8 cellular contexts compared by ENCODE assay signal in the genomic region with DNA sequence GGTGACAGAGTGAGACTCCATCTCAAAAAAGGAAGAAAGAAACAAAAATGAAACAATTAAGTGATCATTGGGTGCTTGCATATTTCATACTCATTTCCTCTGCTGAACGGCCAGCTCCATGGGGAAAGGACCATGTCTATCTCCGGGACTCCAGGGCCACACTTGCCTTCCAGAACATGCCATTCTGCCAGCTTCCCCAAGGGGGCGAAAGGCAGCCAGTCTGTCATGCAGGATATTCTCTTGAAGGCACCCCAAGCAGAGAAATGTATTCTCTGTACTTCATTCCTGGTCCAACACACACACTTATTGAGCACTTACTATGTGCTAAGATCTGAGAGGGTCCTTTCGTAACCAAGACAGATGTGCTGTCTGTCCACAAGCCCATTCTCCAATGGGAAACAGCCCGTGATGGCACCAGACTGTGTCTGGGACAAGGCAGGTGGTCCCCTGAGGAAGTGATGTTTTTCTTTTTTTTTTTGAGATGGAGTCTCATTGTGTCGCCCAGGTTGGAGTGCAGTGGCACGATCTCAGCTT. TPM values are rescaled to one million over a fixed set of nuclear protein-coding genes. Genes with fewer than 3 reads are reported as not detected.
DNase-seq lines count a peak whose midpoint lies in the region; ATAC-seq and TF ChIP-seq lines count a peak whose summit lies in the region.

No MANE protein-coding gene starts in this region.

- H3K9ac ChIP-seq in SK-N-SH, result no peak overlapping the region

- no peak for TF ChIP-seq EP300 in SK-N-SH (IDR thresholded peaks at IDR 0.05; ENCODE audit: borderline replicate concordance in 1 of 2, low read depth in 1 of 2, low read length in 1 of 2)

- peaks cover 3% of the 10 kb centered on the region for H3K4me1 ChIP-seq in cardiac muscle cell (ENCODE audit: low read depth)
- no peaks in the 10 kb centered on the region; a peak in 1 of 4 replicates for H3K4me1 ChIP-seq in SK-N-SH (ENCODE audit: control insufficient read depth in 1 of 2, insufficient read depth in 2 of 2, low read depth in 1 of 2, low read length in 1 of 2)

- POLR2A ChIA-PET in SK-N-SH (lab: Yijun Ruan, JAX), result interaction anchor here (1.1 kb wide), 1 partner anchor 26 kb away, joined by 3 read pairs; a partner anchor contains a TSS

- no peaks in the 10 kb centered on the region for H3K36me3 Mint-ChIP-seq in endothelial cell (ENCODE audit: low read depth, unreplicated experiment)

- peaks cover 4% of the 10 kb centered on the region for H3K4me1 Mint-ChIP-seq in endothelial cell (ENCODE audit: unreplicated experiment)

- H3F3A ChIP-seq in SK-N-SH (replicated peaks; ENCODE audit: insufficient read depth), result peaks cover 6% of the 10 kb centered on the region

- H3K79me2 ChIP-seq in SK-N-SH (ENCODE audit: insufficient read depth), result no peaks in the 10 kb centered on the region

- H3K4me3 ChIP-seq in cardiac muscle cell (no peak overlapping the region), SK-N-SH (ENCODE audit: low read depth in 2 of 2, low read length in 1 of 2) (no peak overlapping the region)

- peak; percentile 31 to 45 for DNase-seq in cardiac muscle cell (ENCODE audit: low read depth in 1 of 2, low spot score in 1 of 2)
- DNase-seq in Right ventricle myocardium inferior (ENCODE audit: missing footprints), result no peak
- DNase-seq in SK-N-SH, result no peak
- DNase-seq in endothelial cell (ENCODE audit: low spot score), result peak; percentile 66
- DNase-seq in stimulated activated CD4-positive, alpha-beta T cell treated with anti-CD3 and anti-CD28 coated beads, Interleukin-4, amount 100 ng/mL, for 24 hours, result peak; percentile 39
- DNase-seq in DMS79 (lab: John Stamatoyannopoulos, UW), result no peak
- DNase-seq in COR-L47 (lab: John Stamatoyannopoulos, UW), result no peak

- 53% methylated on average over 7 of the region's 7 CpGs for WGBS in SK-N-SH (ENCODE audit: low lambda C conversion rate)

- TF ChIP-seq CTCF in cardiac muscle cell (IDR thresholded peaks at IDR 0.05; ENCODE audit: low read depth, low read length) (peak; percentile 50), SK-N-SH (IDR thresholded peaks at IDR 0.05) (peak; percentile 54), endothelial cell (IDR thresholded peaks at IDR 0.05; ENCODE audit: unreplicated experiment) (peak; percentile 67)

- H3K9me2 ChIP-seq in SK-N-SH, result no peaks in the 10 kb centered on the region

- H3K36me3 ChIP-seq in cardiac muscle cell, result no peaks in the 10 kb centered on the region
- H3K36me3 ChIP-seq in SK-N-SH (replicated peaks in 1 of 2; ENCODE audit: control insufficient read depth in 1 of 2, insufficient read depth in 2 of 2, low read length in 1 of 2), result no peaks in the 10 kb centered on the region

- H3K27me3 ChIP-seq in cardiac muscle cell (no peaks in the 10 kb centered on the region), SK-N-SH (ENCODE audit: insufficient read depth) (no peaks in the 10 kb centered on the region)

- CTCF ChIA-PET in SK-N-SH (lab: Yijun Ruan, JAX), result interaction anchor here (0.7 to 8.1 kb wide), 7 partner anchors 9 to 279 kb away, joined by 3 to 146 read pairs (median 4); a partner anchor contains a TSS

- H3K27ac Mint-ChIP-seq in endothelial cell (ENCODE audit: unreplicated experiment), result no peak overlapping the region

- no peaks in the 10 kb centered on the region for H4K20me1 ChIP-seq in SK-N-SH (ENCODE audit: insufficient read depth)

- TF ChIP-seq RAD21 in SK-N-SH (IDR thresholded peaks at IDR 0.05; ENCODE audit: low read length), result no peak

- H3K27ac ChIP-seq in cardiac muscle cell (no peak overlapping the region), SK-N-SH (ENCODE audit: low read depth in 2 of 2, low read length in 1 of 2) (no peak overlapping the region)

- ATAC-seq in Right ventricle myocardium inferior (no peak), GM18520 (IDR thresholded peaks at IDR 0.05; ENCODE audit: unreplicated experiment) (no peak)

- H3K9me3 ChIP-seq in cardiac muscle cell (ENCODE audit: low read depth) (no peaks in the 10 kb centered on the region), SK-N-SH (no peaks in the 10 kb centered on the region)

- H2AFZ ChIP-seq in SK-N-SH (ENCODE audit: low read depth), result no peak overlapping the region

- H3K4me3 Mint-ChIP-seq in endothelial cell (ENCODE audit: unreplicated experiment), result no peak overlapping the region

- H3K27me3 Mint-ChIP-seq in endothelial cell (ENCODE audit: unreplicated experiment), result peaks cover 7% of the 10 kb centered on the region

- H3K9me3 Mint-ChIP-seq in endothelial cell (ENCODE audit: unreplicated experiment), result no peaks in the 10 kb centered on the region

- intact Hi-C loops in Right ventricle myocardium inferior (cut with DNase I), result no loop called here

- H3K4me2 ChIP-seq in SK-N-SH, result no peak overlapping the region

TF ChIP-seq in SK-N-SH, 30 proteins besides CTCF, POLR2A, EP300 and RAD21:
- TF ChIP-seq, protein P1, sequence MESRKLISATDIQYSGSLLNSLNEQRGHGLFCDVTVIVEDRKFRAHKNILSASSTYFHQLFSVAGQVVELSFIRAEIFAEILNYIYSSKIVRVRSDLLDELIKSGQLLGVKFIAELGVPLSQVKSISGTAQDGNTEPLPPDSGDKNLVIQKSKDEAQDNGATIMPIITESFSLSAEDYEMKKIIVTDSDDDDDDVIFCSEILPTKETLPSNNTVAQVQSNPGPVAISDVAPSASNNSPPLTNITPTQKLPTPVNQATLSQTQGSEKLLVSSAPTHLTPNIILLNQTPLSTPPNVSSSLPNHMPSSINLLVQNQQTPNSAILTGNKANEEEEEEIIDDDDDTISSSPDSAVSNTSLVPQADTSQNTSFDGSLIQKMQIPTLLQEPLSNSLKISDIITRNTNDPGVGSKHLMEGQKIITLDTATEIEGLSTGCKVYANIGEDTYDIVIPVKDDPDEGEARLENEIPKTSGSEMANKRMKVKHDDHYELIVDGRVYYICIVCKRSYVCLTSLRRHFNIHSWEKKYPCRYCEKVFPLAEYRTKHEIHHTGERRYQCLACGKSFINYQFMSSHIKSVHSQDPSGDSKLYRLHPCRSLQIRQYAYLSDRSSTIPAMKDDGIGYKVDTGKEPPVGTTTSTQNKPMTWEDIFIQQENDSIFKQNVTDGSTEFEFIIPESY (IDR thresholded peaks at IDR 0.05; ENCODE audit: borderline replicate concordance, low read depth), result no peak
- no peak for TF ChIP-seq MXI1 (IDR thresholded peaks at IDR 0.05; ENCODE audit: low read depth, low read length)

RNA-seq across cellular contexts. Expression of a gene that starts 10.2 kb away (rescaled TPM):
- 90.7 and 92.6 TPM in 2 replicates for total RNA-seq in cardiac muscle cell
- 46.8 and 81.2 TPM in 2 replicates for polyA plus RNA-seq in cardiac muscle cell
- 39.5 TPM for total RNA-seq in Right ventricle myocardium inferior
- polyA plus RNA-seq in SK-N-SH (2012; rRNA removed), result 38.2 and 62.2 TPM in 2 replicates
- 27.2 and 45.0 TPM in 2 replicates for polyA plus RNA-seq in SK-N-SH (2012; cell fraction: cytosol; rRNA removed)
- 80.0 and 95.2 TPM in 2 replicates for polyA plus RNA-seq in SK-N-SH (2012; cell fraction: nucleus; rRNA removed)
- 63.2 TPM for total RNA-seq in endothelial cell (ENCODE audit: unreplicated experiment)

RNA-seq across cellular contexts. Expression of a gene that starts 13.0 kb away (rescaled TPM):
- total RNA-seq in cardiac muscle cell (0.33 TPM in 1 of 2 replicates, not detected in the other), Right ventricle myocardium inferior (1.5 TPM), endothelial cell (ENCODE audit: unreplicated experiment) (not detected)
- polyA plus RNA-seq in cardiac muscle cell (0.64 and 1.1 TPM in 2 replicates), SK-N-SH (2012; rRNA removed) (0.05 and 0.15 TPM in 2 replicates)
- polyA plus RNA-seq in SK-N-SH (2012; cell fraction: cytosol; rRNA removed), result 0.06 and 0.07 TPM in 2 replicates
- 0.13 and 0.35 TPM in 2 replicates for polyA plus RNA-seq in SK-N-SH (2012; cell fraction: nucleus; rRNA removed)

RNA-seq across cellular contexts. Expression of a gene that starts 25.2 kb away (rescaled TPM):
- 77.5 and 83.1 TPM in 2 replicates for total RNA-seq in cardiac muscle cell
- 131 and 137 TPM in 2 replicates for polyA plus RNA-seq in cardiac muscle cell
- total RNA-seq in Right ventricle myocardium inferior, result 30.3 TPM
- 77.7 and 92.4 TPM in 2 replicates for polyA plus RNA-seq in SK-N-SH (2012; rRNA removed)
- 48.7 and 73.5 TPM in 2 replicates for polyA plus RNA-seq in SK-N-SH (2012; cell fraction: cytosol; rRNA removed)
- 41.0 and 42.2 TPM in 2 replicates for polyA plus RNA-seq in SK-N-SH (2012; cell fraction: nucleus; rRNA removed)
- total RNA-seq in endothelial cell (ENCODE audit: unreplicated experiment), result 22.1 TPM

Comparison
In these comparisons a context has a peak if more than half of its experiments do, and no peak if none do; other contexts are left out.
1. DNase-seq: peak in cardiac muscle cell (2 of 2), endothelial cell (single experiment) and stimulated activated CD4-positive, alpha-beta T cell treated with anti-CD3 and anti-CD28 coated beads, Interleukin-4, amount 100 ng/mL, for 24 hours (single experiment); none in Right ventricle myocardium inferior (single experiment), SK-N-SH (single experiment), DMS79 (single experiment) and COR-L47 (single experiment).
2. Peak in every context shown above with its lines, with median percentiles within 50 percentile points of each other: CTCF ChIP-seq.